In genomic region chr21:44969965-44970755, GRCh38 we compare ENCODE assay signal across 10 cellular contexts. TPM values are rescaled to one million over a fixed set of nuclear protein-coding genes. Genes with fewer than 3 reads are reported as not detected.
DNase-seq lines count a peak whose midpoint lies in the region; ATAC-seq and TF ChIP-seq lines count a peak whose summit lies in the region.
"Had no signal": no experiment of that assay in that cellular context is flagged by ENCODE, and none has a peak within 500 bp of the region (broad histone marks: within the 10 kb centered on the region; RNA-seq: fewer than 3 reads in every experiment).

No MANE protein-coding gene starts in this region.

- no peak overlapping the region for H3K4me3 ChIP-seq in NT2/D1 (ENCODE audit: insufficient read length, low read depth)
- no peak overlapping the region for H3K4me3 ChIP-seq in MM.1S (ENCODE audit: low read length)

- peak overlapping the region; percentile 83 to 96 for H3K27ac Mint-ChIP-seq in natural killer cell treated with Interleukin-12 subunit alpha and Interleukin-12 subunit beta and Interleukin-15 and Interleukin-18, amount 100 ng/mL, for 72 hours

- ATAC-seq in natural killer cell treated with Interleukin-12 subunit alpha and Interleukin-12 subunit beta and Interleukin-15 and Interleukin-18, amount 100 ng/mL, for 72 hours: peak in 1 of 2 donors; percentile 54
- no peak for ATAC-seq in GM21576 (IDR thresholded peaks at IDR 0.05; ENCODE audit: unreplicated experiment)

- no peaks in the 10 kb centered on the region for H3K36me3 Mint-ChIP-seq in natural killer cell treated with Interleukin-12 subunit alpha and Interleukin-12 subunit beta and Interleukin-15 and Interleukin-18, amount 100 ng/mL, for 72 hours

- H3K27me3 Mint-ChIP-seq in natural killer cell treated with Interleukin-12 subunit alpha and Interleukin-12 subunit beta and Interleukin-15 and Interleukin-18, amount 100 ng/mL, for 72 hours: no peaks in the 10 kb centered on the region

- no peaks in the 10 kb centered on the region for H4K20me1 ChIP-seq in MM.1S (ENCODE audit: insufficient read depth, low read length)

- no peaks in the 10 kb centered on the region for H3K9me3 Mint-ChIP-seq in natural killer cell treated with Interleukin-12 subunit alpha and Interleukin-12 subunit beta and Interleukin-15 and Interleukin-18, amount 100 ng/mL, for 72 hours

- H2AFZ ChIP-seq in MM.1S (ENCODE audit: low read length): no peak overlapping the region

- H3K4me1 Mint-ChIP-seq in natural killer cell treated with Interleukin-12 subunit alpha and Interleukin-12 subunit beta and Interleukin-15 and Interleukin-18, amount 100 ng/mL, for 72 hours (ENCODE audit: low read depth in 2 of 2): peaks cover 22 to 39% of the 10 kb centered on the region in 2 donors

- H3K27me3 ChIP-seq in NT2/D1 (ENCODE audit: insufficient read depth, insufficient read length): no peaks in the 10 kb centered on the region
- no peaks in the 10 kb centered on the region for H3K27me3 ChIP-seq in MM.1S (replicated peaks; ENCODE audit: insufficient read depth, low read length)

- H3K9ac ChIP-seq in NT2/D1 (ENCODE audit: insufficient read length, low read depth): peak overlapping the region; percentile 57
- no peak overlapping the region for H3K9ac ChIP-seq in MM.1S (ENCODE audit: low read length)

- DNase-seq in EH (ENCODE audit: low read depth): peak; percentile 92
- no peak for DNase-seq in NT2/D1 (ENCODE audit: low read depth, low spot score)
- DNase-seq in dedifferentiated amniotic fluid mesenchymal stem cell (ENCODE audit: extremely low spot score): peak; percentile 15
- DNase-seq in natural killer cell treated with Interleukin-12 subunit alpha and Interleukin-12 subunit beta and Interleukin-15 and Interleukin-18, amount 100 ng/mL, for 72 hours (ENCODE audit: low spot score): peak; percentile 63
- DNase-seq in HuH-7.5 (ENCODE audit: low spot score): no peak
- DNase-seq in MM.1S: no peak
- DNase-seq in germinal center (ENCODE audit: low spot score): no peak
- DNase-seq: H7, NCI-H2227 treated with DMSO at 0.1 percent for 48 hours had no signal

- no peaks in the 10 kb centered on the region for H3K9me2 ChIP-seq in MM.1S (replicated peaks; ENCODE audit: insufficient read depth, low read length)

- H3F3A ChIP-seq in MM.1S (ENCODE audit: insufficient read depth, low read length): no peaks in the 10 kb centered on the region

- H3K9me3 ChIP-seq in NT2/D1 (ENCODE audit: insufficient read depth, low read length) (peaks cover 3% of the 10 kb centered on the region; the same call in 1 of the 2 replicates), MM.1S (replicated peaks; ENCODE audit: insufficient read depth, low read length) (no peaks in the 10 kb centered on the region)

- TF ChIP-seq CTCF in MM.1S (IDR thresholded peaks at IDR 0.05; ENCODE audit: low read length): no peak

- H3K27ac ChIP-seq in MM.1S (ENCODE audit: low read length): no peak overlapping the region

- H3K36me3 ChIP-seq in NT2/D1 (ENCODE audit: insufficient read depth, insufficient read length, low read length): peaks cover 80% of the 10 kb centered on the region
- H3K36me3 ChIP-seq in MM.1S (replicated peaks; ENCODE audit: insufficient read depth, low read length): no peaks in the 10 kb centered on the region

- no peak overlapping the region for H3K4me2 ChIP-seq in MM.1S (ENCODE audit: low read depth, low read length)

- H3K4me3 Mint-ChIP-seq in natural killer cell treated with Interleukin-12 subunit alpha and Interleukin-12 subunit beta and Interleukin-15 and Interleukin-18, amount 100 ng/mL, for 72 hours: peak overlapping the region; percentile 74

- H3K79me2 ChIP-seq in MM.1S (ENCODE audit: low read length): peaks cover 3% of the 10 kb centered on the region; the same call in 1 of the 2 replicates

- H3K4me1 ChIP-seq in NT2/D1 (ENCODE audit: insufficient read depth, insufficient read length) (peaks cover 52% of the 10 kb centered on the region), MM.1S (ENCODE audit: low read length) (no peaks in the 10 kb centered on the region)

RNA-seq across cellular contexts. Expression of gene SLX9, which starts 30.3 kb away (rescaled TPM):
- total RNA-seq in natural killer cell treated with Interleukin-12 subunit alpha and Interleukin-12 subunit beta and Interleukin-15 and Interleukin-18, amount 100 ng/mL, for 72 hours: 10 to 100 TPM; 43.5 to 83.6 TPM

RNA-seq across cellular contexts. Expression of gene ITGB2, which starts 49.5 kb away (rescaled TPM):
- 1,000 to 10,000 TPM in 1 of 2 donors, 100 to 1,000 TPM in 1; 448 to 1,246 TPM for total RNA-seq in natural killer cell treated with Interleukin-12 subunit alpha and Interleukin-12 subunit beta and Interleukin-15 and Interleukin-18, amount 100 ng/mL, for 72 hours

Comparison
In these comparisons a context has a peak if more than half of its experiments do, and no peak if none do; other contexts are left out.
1. DNase-seq: peak in EH (single experiment), dedifferentiated amniotic fluid mesenchymal stem cell (single experiment) and natural killer cell treated with Interleukin-12 subunit alpha and Interleukin-12 subunit beta and Interleukin-15 and Interleukin-18, amount 100 ng/mL, for 72 hours (single experiment); none in NT2/D1 (single experiment), HuH-7.5 (single experiment), MM.1S (single experiment) and germinal center (single experiment).